In the genomic region with DNA sequence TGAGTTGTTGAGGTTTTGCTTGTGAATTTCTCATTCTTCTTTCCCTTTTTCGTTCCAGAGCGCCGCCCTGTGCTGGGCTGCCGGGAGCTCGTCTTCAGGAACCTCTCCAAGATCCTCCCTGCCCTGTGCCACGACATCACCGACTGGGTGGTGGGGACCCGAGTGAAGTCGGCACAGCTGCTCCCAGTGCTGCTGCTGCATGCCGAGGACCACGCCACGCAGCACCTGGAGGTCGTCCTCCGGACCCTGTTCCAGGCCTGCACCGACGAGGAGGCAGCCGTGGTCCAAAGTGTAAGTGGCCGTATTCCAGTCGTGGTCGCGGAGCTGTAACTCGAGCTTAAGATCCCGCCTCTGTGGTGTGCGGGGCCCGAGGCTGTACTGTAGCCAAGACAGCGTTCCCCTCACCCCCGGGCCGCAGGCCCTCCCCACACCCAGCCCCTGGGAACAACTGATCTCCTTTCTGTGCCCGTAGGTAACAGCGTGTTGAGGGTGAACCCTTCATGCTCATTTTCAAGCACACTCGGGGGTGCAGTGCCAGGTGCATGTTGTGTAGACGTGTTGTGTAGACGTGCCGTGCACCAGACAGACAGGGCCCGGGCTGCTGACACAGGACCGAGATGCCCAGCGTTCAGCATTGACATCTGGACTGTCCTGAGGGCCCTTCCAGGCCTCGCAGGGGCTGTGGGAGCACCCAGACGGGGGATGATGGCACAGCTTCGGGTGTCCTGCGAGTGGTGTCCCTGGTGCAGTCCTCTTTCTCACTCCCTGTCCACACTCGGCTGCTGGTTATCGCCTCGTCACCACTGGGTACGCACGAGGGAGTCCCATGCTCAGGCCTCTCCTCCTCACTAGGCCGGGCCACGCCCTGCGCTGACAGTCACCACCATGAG, we compare ENCODE assay signal across 24 cellular contexts.
"Had no signal": no experiment of that assay in that cellular context is flagged by ENCODE, and none has a peak within 500 bp of the region (broad histone marks: within the 10 kb centered on the region; RNA-seq: fewer than 3 reads in every experiment).

No MANE protein-coding gene starts in this region.

- H3K27me3 ChIP-seq: breast epithelium, heart left ventricle, pancreas, right lobe of liver had no signal

- H3K9me3 ChIP-seq: breast epithelium, heart left ventricle, pancreas, right lobe of liver, thoracic aorta had no signal

- H3K36me3 Mint-ChIP-seq: natural killer cell had no signal

- H3K27ac ChIP-seq: breast epithelium, heart left ventricle, pancreas, right lobe of liver, SK-N-MC, thoracic aorta had no signal

- DNase-seq: activated CD4-positive, alpha-beta memory T cell treated with anti-CD3 and anti-CD28 coated beads for 36 hours; activated CD4-positive, alpha-beta T cell treated with anti-CD3 and anti-CD28 coated beads for 48 hours; activated gamma-delta T cell treated with Interleukin-2 at 50 U/mL for 16 hours; amniotic stem cell; cerebellar nuclear complex; cortex of kidney; endodermal cell; mammary epithelial cell; natural killer cell; stimulated activated CD4-positive, alpha-beta T cell treated with anti-CD3 and anti-CD28 coated beads, Interleukin-2, amount 100 ng/mL, for 48 hours; stimulated activated naive CD4-positive, alpha-beta T cell; SW 1271; T-helper 17 cell had no signal

- H3K4me3 Mint-ChIP-seq: activated CD4-positive, alpha-beta memory T cell treated with anti-CD3 and anti-CD28 coated beads for 36 hours; activated naive CD8-positive, alpha-beta T cell; endodermal cell; mesothelial cell of epicardium; natural killer cell; T-helper 17 cell; type B pancreatic cell had no signal

- ATAC-seq: left colon, natural killer cell, pancreas, T-helper 17 cell had no signal

- H3K9me3 Mint-ChIP-seq: activated CD4-positive, alpha-beta memory T cell treated with anti-CD3 and anti-CD28 coated beads for 36 hours; endodermal cell; mesothelial cell of epicardium; natural killer cell; type B pancreatic cell had no signal

- H3K4me2 ChIP-seq: smooth muscle cell had no signal

- H3K4me1 ChIP-seq: breast epithelium, pancreas, right lobe of liver had no signal

- H3K27ac Mint-ChIP-seq: activated CD4-positive, alpha-beta memory T cell treated with anti-CD3 and anti-CD28 coated beads for 36 hours; activated naive CD8-positive, alpha-beta T cell; mesothelial cell of epicardium; natural killer cell; T-helper 17 cell; type B pancreatic cell had no signal

- H3K4me1 Mint-ChIP-seq: endodermal cell, mesothelial cell of epicardium, natural killer cell, T-helper 17 cell had no signal

- H3K27me3 Mint-ChIP-seq: activated CD4-positive, alpha-beta memory T cell treated with anti-CD3 and anti-CD28 coated beads for 36 hours; activated naive CD8-positive, alpha-beta T cell; T-helper 17 cell; type B pancreatic cell had no signal

- H3K4me3 ChIP-seq: breast epithelium, heart left ventricle, pancreas, right lobe of liver, SK-N-MC, smooth muscle cell, thoracic aorta had no signal
